10 cellular contexts compared by ENCODE assay signal in genomic region chr22:50169181-50169759, GRCh38. TPM values are rescaled to one million over a fixed set of nuclear protein-coding genes. Genes with fewer than 3 reads are reported as not detected.
DNase-seq lines count a peak whose midpoint lies in the region; ATAC-seq, FAIRE-seq and TF ChIP-seq lines count a peak whose summit lies in the region.
"Had no signal": no experiment of that assay in that cellular context is flagged by ENCODE, and none has a peak within 500 bp of the region (broad histone marks: within the 10 kb centered on the region; RNA-seq: fewer than 3 reads in every experiment).

No MANE protein-coding gene starts in this region.

- H3K4me3 ChIP-seq in kidney (ENCODE audit: low read length in 2 of 2) (no peak overlapping the region), suprapubic skin (peak overlapping the region; percentile 72)

- H3K4me3 Mint-ChIP-seq in activated CD4-positive, alpha-beta T cell treated with anti-CD3 and anti-CD28 coated beads, Interleukin-2, amount 10 ng/mL, durations not matched to agents 7 days and 5 days: peak overlapping the region; percentile 59
- H3K4me3 Mint-ChIP-seq in activated CD4-positive, alpha-beta memory T cell treated with anti-CD3 and anti-CD28 coated beads, Interleukin-2, amount 10 ng/mL, durations not matched to agents 7 days and 5 days: peak overlapping the region; percentile 60

- peaks cover 32% of the 10 kb centered on the region for H3K27me3 ChIP-seq in suprapubic skin

- intact Hi-C loops in kidney (cut with DNase I): no loop called here

- no peaks in the 10 kb centered on the region for H3K36me3 Mint-ChIP-seq in activated CD4-positive, alpha-beta T cell treated with anti-CD3 and anti-CD28 coated beads, Interleukin-2, amount 10 ng/mL, durations not matched to agents 7 days and 5 days (ENCODE audit: low read depth)
- H3K36me3 Mint-ChIP-seq in activated CD4-positive, alpha-beta memory T cell treated with anti-CD3 and anti-CD28 coated beads, Interleukin-2, amount 10 ng/mL, durations not matched to agents 7 days and 5 days (ENCODE audit: low read depth): no peaks in the 10 kb centered on the region

- no peaks in the 10 kb centered on the region for H3K9me3 ChIP-seq in kidney (ENCODE audit: control insufficient read depth in 1 of 2, low read length in 2 of 2)
- no peaks in the 10 kb centered on the region for H3K9me3 ChIP-seq in suprapubic skin

- H3K27me3 Mint-ChIP-seq in activated CD4-positive, alpha-beta T cell treated with anti-CD3 and anti-CD28 coated beads, Interleukin-2, amount 10 ng/mL, durations not matched to agents 7 days and 5 days: peaks cover 37% of the 10 kb centered on the region
- H3K27me3 Mint-ChIP-seq in activated CD4-positive, alpha-beta memory T cell treated with anti-CD3 and anti-CD28 coated beads, Interleukin-2, amount 10 ng/mL, durations not matched to agents 7 days and 5 days: peaks cover 31% of the 10 kb centered on the region

- TF ChIP-seq CTCF in kidney (IDR thresholded peaks at IDR 0.05; ENCODE audit: borderline replicate concordance, extremely low read depth, insufficient read depth) (no peak), suprapubic skin (IDR thresholded peaks at IDR 0.05) (no peak)

- H3K27ac ChIP-seq in kidney (ENCODE audit: low read depth in 2 of 2, low read length in 2 of 2) (no peak overlapping the region), suprapubic skin (no peak overlapping the region)

- 23% methylated on average over 29 of the region's 36 CpGs for WGBS in suprapubic skin

- H3K4me1 Mint-ChIP-seq in activated CD4-positive, alpha-beta T cell treated with anti-CD3 and anti-CD28 coated beads, Interleukin-2, amount 10 ng/mL, durations not matched to agents 7 days and 5 days: peaks cover 6% of the 10 kb centered on the region
- H3K4me1 Mint-ChIP-seq in activated CD4-positive, alpha-beta memory T cell treated with anti-CD3 and anti-CD28 coated beads, Interleukin-2, amount 10 ng/mL, durations not matched to agents 7 days and 5 days: peaks cover 6% of the 10 kb centered on the region

- H3K4me1 ChIP-seq in kidney (ENCODE audit: control insufficient read depth in 1 of 2, insufficient read depth in 1 of 2, low read depth in 1 of 2, low read length in 2 of 2): peaks cover 0 to 4% of the 10 kb centered on the region in 2 donors
- peaks cover 18% of the 10 kb centered on the region for H3K4me1 ChIP-seq in suprapubic skin

- TF ChIP-seq POLR2A in suprapubic skin (IDR thresholded peaks at IDR 0.05): no peak

- H3K27ac Mint-ChIP-seq in activated CD4-positive, alpha-beta T cell treated with anti-CD3 and anti-CD28 coated beads, Interleukin-2, amount 10 ng/mL, durations not matched to agents 7 days and 5 days: peak overlapping the region; percentile 80
- no peak overlapping the region for H3K27ac Mint-ChIP-seq in activated CD4-positive, alpha-beta memory T cell treated with anti-CD3 and anti-CD28 coated beads, Interleukin-2, amount 10 ng/mL, durations not matched to agents 7 days and 5 days

- no peak for ATAC-seq in GM21737 (IDR thresholded peaks at IDR 0.05; ENCODE audit: unreplicated experiment)

- no peak overlapping the region for H3K9ac ChIP-seq in kidney (ENCODE audit: low read length in 2 of 2)

- H3K36me3 ChIP-seq in kidney (ENCODE audit: control insufficient read depth in 1 of 2, insufficient read depth in 2 of 2, low read length in 2 of 2) (no peaks in the 10 kb centered on the region), suprapubic skin (no peaks in the 10 kb centered on the region)

- no peak for TF ChIP-seq EP300 in suprapubic skin (IDR thresholded peaks at IDR 0.05)

- CTCF ChIA-PET in activated CD4-positive, alpha-beta T cell treated with anti-CD3 and anti-CD28 coated beads, Interleukin-2, amount 10 ng/mL, durations not matched to agents 7 days and 5 days (lab: Charles Lee): no interaction called here
- CTCF ChIA-PET in activated CD4-positive, alpha-beta memory T cell treated with anti-CD3 and anti-CD28 coated beads, Interleukin-2, amount 10 ng/mL, durations not matched to agents 7 days and 5 days (lab: Charles Lee): no interaction called here

- FAIRE-seq in kidney (lab: Jason Lieb, UNC): no peak

- no peak for DNase-seq in activated CD4-positive, alpha-beta T cell treated with anti-CD3 and anti-CD28 coated beads, Interleukin-2, amount 10 ng/mL, durations not matched to agents 7 days and 5 days
- DNase-seq in activated CD4-positive, alpha-beta T cell treated with anti-CD3 and anti-CD28 coated beads for 4 hours: no peak
- no peak for DNase-seq in activated CD4-positive, alpha-beta memory T cell treated with anti-CD3 and anti-CD28 coated beads, Interleukin-2, amount 10 ng/mL, durations not matched to agents 7 days and 5 days
- DNase-seq in kidney (peak; percentile 75), suprapubic skin (ENCODE audit: low spot score in 2 of 2) (peak in 1 of 2 donors; percentile 55), cerebellum (ENCODE audit: low spot score) (no peak), NCI-H146 treated with DMSO at 0.1 percent for 48 hours (lab: John Stamatoyannopoulos, UW; ENCODE audit: unreplicated experiment) (no peak)
- DNase-seq: NCI-H1092, occipital lobe had no signal

- POLR2A ChIA-PET in activated CD4-positive, alpha-beta T cell treated with anti-CD3 and anti-CD28 coated beads, Interleukin-2, amount 10 ng/mL, durations not matched to agents 7 days and 5 days (lab: Charles Lee): no interaction called here
- POLR2A ChIA-PET in activated CD4-positive, alpha-beta memory T cell treated with anti-CD3 and anti-CD28 coated beads, Interleukin-2, amount 10 ng/mL, durations not matched to agents 7 days and 5 days (lab: Charles Lee): no interaction called here

- no peaks in the 10 kb centered on the region for H3K9me3 Mint-ChIP-seq in activated CD4-positive, alpha-beta T cell treated with anti-CD3 and anti-CD28 coated beads, Interleukin-2, amount 10 ng/mL, durations not matched to agents 7 days and 5 days
- H3K9me3 Mint-ChIP-seq in activated CD4-positive, alpha-beta memory T cell treated with anti-CD3 and anti-CD28 coated beads, Interleukin-2, amount 10 ng/mL, durations not matched to agents 7 days and 5 days: no peaks in the 10 kb centered on the region

RNA-seq across cellular contexts. Expression of gene PANX2, which starts 1.3 kb away (rescaled TPM):
- total RNA-seq in activated CD4-positive, alpha-beta T cell treated with anti-CD3 and anti-CD28 coated beads, Interleukin-2, amount 10 ng/mL, durations not matched to agents 7 days and 5 days: under 1 TPM; 0.10 TPM
- total RNA-seq in activated CD4-positive, alpha-beta memory T cell treated with anti-CD3 and anti-CD28 coated beads, Interleukin-2, amount 10 ng/mL, durations not matched to agents 7 days and 5 days: under 1 TPM; 0.83 to 0.88 TPM
- total RNA-seq in kidney (1.0 TPM), suprapubic skin (1 to 10 TPM; 1.2 to 2.8 (median 2.2) TPM), cerebellum (2.7 TPM)
- polyA plus RNA-seq in kidney (ENCODE audit: insufficient read depth, low read depth, low replicate concordance): 4.3 TPM

RNA-seq across cellular contexts. Expression of gene TRABD, which starts 16.4 kb away (rescaled TPM):
- total RNA-seq in activated CD4-positive, alpha-beta T cell treated with anti-CD3 and anti-CD28 coated beads, Interleukin-2, amount 10 ng/mL, durations not matched to agents 7 days and 5 days: 100 to 1,000 TPM; 112 to 138 TPM
- total RNA-seq in activated CD4-positive, alpha-beta memory T cell treated with anti-CD3 and anti-CD28 coated beads, Interleukin-2, amount 10 ng/mL, durations not matched to agents 7 days and 5 days: 100 to 1,000 TPM; 136 to 138 TPM
- total RNA-seq in kidney: 56.3 TPM
- 34.2 TPM for polyA plus RNA-seq in kidney (ENCODE audit: insufficient read depth, low read depth, low replicate concordance)
- 10 to 100 TPM; 35.7 to 78.2 (median 39.1) TPM for total RNA-seq in suprapubic skin
- 5.7 TPM for total RNA-seq in cerebellum

RNA-seq across cellular contexts. Expression of gene SELENOO, which starts 31.5 kb away (rescaled TPM):
- 10 to 100 TPM; 17.4 to 25.5 TPM for total RNA-seq in activated CD4-positive, alpha-beta T cell treated with anti-CD3 and anti-CD28 coated beads, Interleukin-2, amount 10 ng/mL, durations not matched to agents 7 days and 5 days
- total RNA-seq in activated CD4-positive, alpha-beta memory T cell treated with anti-CD3 and anti-CD28 coated beads, Interleukin-2, amount 10 ng/mL, durations not matched to agents 7 days and 5 days: 10 to 100 TPM; 21.5 TPM
- total RNA-seq in kidney: 19.7 TPM
- polyA plus RNA-seq in kidney (ENCODE audit: insufficient read depth, low read depth, low replicate concordance): 42.8 TPM
- total RNA-seq in suprapubic skin: 10 to 100 TPM; 27.4 to 66.1 (median 36.1) TPM
- 10.0 TPM for total RNA-seq in cerebellum
